In genomic region chr7:24652551-24652950, GRCh38 we compare ENCODE assay signal across 22 cellular contexts.
DNase-seq lines count a peak whose midpoint lies in the region; ATAC-seq, FAIRE-seq and TF ChIP-seq lines count a peak whose summit lies in the region.
"Had no signal": no experiment of that assay in that cellular context is flagged by ENCODE, and none has a peak within 500 bp of the region (broad histone marks: within the 10 kb centered on the region; RNA-seq: fewer than 3 reads in every experiment).

No MANE protein-coding gene starts in this region.

- no peak for ATAC-seq in HG03095 (IDR thresholded peaks at IDR 0.05; ENCODE audit: unreplicated experiment)
- ATAC-seq: activated CD4-positive, CD25-positive, alpha-beta regulatory T cell treated with anti-CD3 and anti-CD28 coated beads, Interleukin-2, amount 50 U/mL, for 24 hours; activated T-cell treated with anti-CD3 and anti-CD28 coated beads, Interleukin-2, amount 50 U/mL, for 72 hours had no signal

- FAIRE-seq in GM19239 (lab: Jason Lieb, UNC) (peak; percentile 75), H54 (lab: Jason Lieb, UNC) (no peak)
- FAIRE-seq: colon, urothelium cell line had no signal

- DNase-seq in GM19239 (ENCODE audit: insufficient read length, low spot score) (no peak), dorsolateral prefrontal cortex (no peak), myocyte (ENCODE audit: low read depth) (peak; percentile 9), iPS-NIHi7 (ENCODE audit: extremely low spot score) (no peak), H54 (ENCODE audit: insufficient read length, low spot score) (no peak), COLO829 (ENCODE audit: low spot score) (no peak)
- DNase-seq: activated CD8-positive, alpha-beta memory T cell treated with anti-CD3 and anti-CD28 coated beads for 24 hours; activated naive CD8-positive, alpha-beta T cell treated with anti-CD3 and anti-CD28 coated beads for 36 hours; activated T-cell treated with anti-CD3 and anti-CD28 coated beads, Interleukin-2, amount 50 U/mL, for 72 hours; COR-L47; NCI-H1417; NCI-H748 treated with DMSO at 0.1 percent for 48 hours; SIG-M5; stimulated activated CD4-positive, alpha-beta T cell treated with anti-CD3 and anti-CD28 coated beads, Interleukin-4, amount 100 ng/mL, for 24 hours had no signal

- H3K4me3 ChIP-seq in ACC112 (ENCODE audit: low read depth, low read length): peak overlapping the region; percentile 73
- H3K4me3 ChIP-seq in dorsolateral prefrontal cortex: peak overlapping the region in 42 of 59 donors; percentile 2 to 65 (median 48)
- H3K4me3 ChIP-seq: neural progenitor cell, prostate gland, smooth muscle cell had no signal

- peaks cover 10% of the 10 kb centered on the region for H3K4me1 ChIP-seq in ACC112 (ENCODE audit: control insufficient read depth, insufficient read depth, low read length, unreplicated experiment)
- H3K4me1 ChIP-seq: prostate gland had no signal

- H3K27ac ChIP-seq in ACC112 (ENCODE audit: low read depth, low read length): no peak overlapping the region
- peak overlapping the region in 16 of 59 donors; percentile 37 to 85 (median 74) for H3K27ac ChIP-seq in dorsolateral prefrontal cortex
- H3K27ac ChIP-seq: neural progenitor cell had no signal

- H3K36me3 ChIP-seq in ACC112 (ENCODE audit: insufficient read depth, low read length): 0 out of 2 replicates have a peak, but pooled peaks cover 2% of the 10 kb centered on the region
- H3K36me3 ChIP-seq: neural progenitor cell, prostate gland had no signal

- TF ChIP-seq CTCF in dorsolateral prefrontal cortex (IDR thresholded peaks at IDR 0.05 in 54 of 56, conservative IDR thresholded peaks at IDR 0.05 in 2 of 56; ENCODE audit: low read depth in 1 of 56, partially characterized antibody in 56 of 56): peak in 4 of 56 donors; percentile 9 to 28 (median 14)

- intact Hi-C loops in dorsolateral prefrontal cortex (cut with DNase I): no loop called here

- no peaks in the 10 kb centered on the region for H3K79me2 ChIP-seq in ACC112 (ENCODE audit: control insufficient read depth, insufficient read depth, low read length, unreplicated experiment)

- H3K27me3 ChIP-seq in ACC112 (ENCODE audit: insufficient read depth, low read length) (no peaks in the 10 kb centered on the region), dorsolateral prefrontal cortex (no peaks in the 10 kb centered on the region)
- H3K27me3 ChIP-seq: neural progenitor cell had no signal

- TF ChIP-seq POLR2A in H54 (IDR thresholded peaks at IDR 0.05; ENCODE audit: low read depth, low read length): no peak

- peak overlapping the region; percentile 22 for H2AFZ ChIP-seq in ACC112 (ENCODE audit: low read length, unreplicated experiment)
- H2AFZ ChIP-seq: neural progenitor cell had no signal
